ENCODE assay signal across 27 cellular contexts in genomic region chr1:153970346-153970745, GRCh38.
"Had no signal": no experiment of that assay in that cellular context is flagged by ENCODE, and none has a peak within 500 bp of the region (broad histone marks: within the 10 kb centered on the region; RNA-seq: fewer than 3 reads in every experiment).

No MANE protein-coding gene starts in this region.

- H3K27me3 ChIP-seq: body of pancreas, colonic mucosa, esophagus squamous epithelium, left lung, pancreas, sigmoid colon, stomach, tibial artery had no signal

- H3K9me3 Mint-ChIP-seq: activated T-cell treated with anti-CD3 and anti-CD28 coated beads, Interleukin-2, amount 50 U/mL, for 72 hours; nephron progenitor cell; stimulated activated naive B cell treated with anti-CD40 and anti-IgM and Interleukin-4, amounts not matched to agents 10 μg/mL and 1 μg/mL and 100 μg/mL, for 72 hours had no signal

- H3K27ac ChIP-seq: body of pancreas, colonic mucosa, epithelial cell of prostate, esophagus squamous epithelium, left lung, lower lobe of right lung, pancreas, psoas muscle, sigmoid colon, stomach, tibial artery had no signal

- ATAC-seq: activated T-cell treated with anti-CD3 and anti-CD28 coated beads, Interleukin-2, amount 50 U/mL, for 72 hours; body of pancreas; left lung; lower lobe of right lung; pancreas; psoas muscle; stimulated activated naive B cell treated with anti-CD40 and anti-IgM and Interleukin-4, amounts not matched to agents 10 μg/mL and 1 μg/mL and 100 μg/mL, for 72 hours had no signal

- H3K4me3 ChIP-seq: body of pancreas, colonic mucosa, esophagus squamous epithelium, left lung, lower lobe of right lung, pancreas, psoas muscle, sigmoid colon, stomach, tibial artery had no signal

- H3K27me3 Mint-ChIP-seq: activated naive CD8-positive, alpha-beta T cell; stimulated activated naive B cell treated with anti-CD40 and anti-IgM and Interleukin-4, amounts not matched to agents 10 μg/mL and 1 μg/mL and 100 μg/mL, for 72 hours had no signal

- DNase-seq: activated CD4-positive, alpha-beta T cell treated with anti-CD3 and anti-CD28 coated beads for 4 hours; activated CD4-positive, alpha-beta T cell treated with anti-CD3 and anti-CD28 coated beads, Interleukin-2, amount 50 U/mL, for 4 hours; activated CD4-positive, CD25-positive, alpha-beta regulatory T cell; activated naive CD4-positive, alpha-beta T cell; activated T-cell treated with anti-CD3 and anti-CD28 coated beads for 4 hours; activated T-cell treated with anti-CD3 and anti-CD28 coated beads, Interleukin-2, amount 50 U/mL, for 72 hours; anterior cingulate cortex; body of pancreas; colonic mucosa; effector CD8-positive, alpha-beta T cell; esophagus squamous epithelium; foreskin melanocyte; left lung; lower lobe of right lung; mesenchymal stem cell; nephron progenitor cell; nucleus accumbens; psoas muscle; sigmoid colon; small intestine; stimulated activated CD4-positive, alpha-beta T cell treated with anti-CD3 and anti-CD28 coated beads, Interleukin-1b, Interleukin-23, amount 100 ng/mL, for 48 hours; stimulated activated naive B cell treated with anti-CD40 and anti-IgM and Interleukin-4, amounts not matched to agents 10 μg/mL and 1 μg/mL and 100 μg/mL, for 72 hours; stomach; tibial artery had no signal

- H3K4me3 Mint-ChIP-seq: activated naive CD8-positive, alpha-beta T cell; activated T-cell treated with anti-CD3 and anti-CD28 coated beads, Interleukin-2, amount 50 U/mL, for 72 hours; nephron progenitor cell; stimulated activated naive B cell treated with anti-CD40 and anti-IgM and Interleukin-4, amounts not matched to agents 10 μg/mL and 1 μg/mL and 100 μg/mL, for 72 hours had no signal

- H3K36me3 Mint-ChIP-seq: activated naive CD8-positive, alpha-beta T cell had no signal

- H3K9me3 ChIP-seq: body of pancreas, colonic mucosa, esophagus squamous epithelium, left lung, lower lobe of right lung, pancreas, psoas muscle, sigmoid colon, stomach, tibial artery had no signal

- H3K27ac Mint-ChIP-seq: activated naive CD8-positive, alpha-beta T cell; activated T-cell treated with anti-CD3 and anti-CD28 coated beads, Interleukin-2, amount 50 U/mL, for 72 hours; nephron progenitor cell; stimulated activated naive B cell treated with anti-CD40 and anti-IgM and Interleukin-4, amounts not matched to agents 10 μg/mL and 1 μg/mL and 100 μg/mL, for 72 hours had no signal

- H3K36me3 ChIP-seq: colonic mucosa had no signal
